ENCODE assay signal across 14 cellular contexts in genomic region chr9:76592105-76593010, GRCh38.
DNase-seq lines count a peak whose midpoint lies in the region; ATAC-seq lines count a peak whose summit lies in the region.
"Had no signal": no experiment of that assay in that cellular context is flagged by ENCODE, and none has a peak within 500 bp of the region (broad histone marks: within the 10 kb centered on the region; RNA-seq: fewer than 3 reads in every experiment).

No MANE protein-coding gene starts in this region.

- H3K36me3 ChIP-seq in NT2/D1 (ENCODE audit: insufficient read depth, insufficient read length, low read length) (no peaks in the 10 kb centered on the region), neuronal stem cell (replicated peaks in 1 of 2; ENCODE audit: control insufficient read depth in 2 of 2, insufficient read depth in 2 of 2, low read length in 2 of 2) (no peaks in the 10 kb centered on the region)
- H3K36me3 ChIP-seq: cardiac muscle cell had no signal

- no peak overlapping the region for H3K14ac ChIP-seq in neuronal stem cell (ENCODE audit: low read length)

- H3K23ac ChIP-seq in neuronal stem cell (ENCODE audit: low read depth, low read length, poor library complexity) = no peak overlapping the region

- H3K79me1 ChIP-seq in neuronal stem cell (ENCODE audit: low read depth, low read length) = no peaks in the 10 kb centered on the region

- H4K91ac ChIP-seq in neuronal stem cell (ENCODE audit: low read depth, low read length, poor library complexity) = no peak overlapping the region

- H3K18ac ChIP-seq in neuronal stem cell (ENCODE audit: low read length) = no peak overlapping the region

- H3K4me1 ChIP-seq in NT2/D1 (ENCODE audit: insufficient read depth, insufficient read length) (peaks cover 2% of the 10 kb centered on the region), neuronal stem cell (ENCODE audit: control insufficient read depth in 2 of 2, insufficient read depth in 1 of 2, low read depth in 1 of 2, low read length in 2 of 2) (peaks cover 11 to 12% of the 10 kb centered on the region in 2 donors)

- no peaks in the 10 kb centered on the region for H3K27me3 ChIP-seq in NT2/D1 (ENCODE audit: insufficient read depth, insufficient read length)
- no peaks in the 10 kb centered on the region for H3K27me3 ChIP-seq in neuronal stem cell (ENCODE audit: control insufficient read depth in 3 of 3, insufficient read depth in 3 of 3, low read depth in 1 of 3, low read length in 3 of 3)
- H3K27me3 ChIP-seq: cardiac muscle cell had no signal

- no peak overlapping the region for H2AK5ac ChIP-seq in neuronal stem cell (ENCODE audit: low read depth, low read length)

- no peak overlapping the region for H2BK12ac ChIP-seq in neuronal stem cell (ENCODE audit: low read length)

- peak overlapping the region; percentile 86 for H2AFZ ChIP-seq in neuronal stem cell (ENCODE audit: low read length)

- H3K4ac ChIP-seq in neuronal stem cell (ENCODE audit: low read length) = no peak overlapping the region

- peak overlapping the region; percentile 1 for H3K4me3 ChIP-seq in NT2/D1 (ENCODE audit: insufficient read length, low read depth)
- H3K4me3 ChIP-seq in neuronal stem cell (ENCODE audit: low read length in 2 of 2) = peak overlapping the region in 1 of 2 donors; percentile 41
- H3K4me3 ChIP-seq: cardiac muscle cell had no signal

- H2BK120ac ChIP-seq in neuronal stem cell (ENCODE audit: low read depth, low read length) = no peak overlapping the region

- whole genome bisulfite sequencing in neuronal stem cell (ENCODE audit: extremely low coverage in 2 of 2, insufficient read length in 2 of 2, insufficient replicate concordance in 1 of 2), 2 donors = no CpG with 5 or more reads among the region's 6 CpGs

- H2BK15ac ChIP-seq in neuronal stem cell (ENCODE audit: low read length) = no peak overlapping the region

- peak; percentile 56 for DNase-seq in GM04503 (ENCODE audit: low read depth)
- DNase-seq in NT2/D1 (ENCODE audit: low read depth, low spot score) = peak; percentile 38
- DNase-seq in epidermal melanocyte (ENCODE audit: insufficient read length, low spot score) = peak; percentile 76
- DNase-seq in neuronal stem cell (ENCODE audit: low spot score) = no peak
- no peak for DNase-seq in NCI-H2196 (lab: John Stamatoyannopoulos, UW; ENCODE audit: unreplicated experiment)
- no peak for DNase-seq in mesenteric fat pad (ENCODE audit: low spot score)
- DNase-seq in NCI-H2171 treated with DMSO at 0.1 percent for 48 hours (lab: John Stamatoyannopoulos, UW) = no peak
- DNase-seq: C1 segment of cervical spinal cord, erythroblast, NCI-H1417, NCI-H69 had no signal

- no peak overlapping the region for H2BK5ac ChIP-seq in neuronal stem cell (ENCODE audit: low read length)

- no peak overlapping the region for H3K27ac ChIP-seq in neuronal stem cell (replicated peaks; ENCODE audit: low read length)
- H3K27ac ChIP-seq: cardiac muscle cell had no signal

- no peak overlapping the region for H4K8ac ChIP-seq in neuronal stem cell (ENCODE audit: low read depth, low read length)

- H3K9me3 ChIP-seq in NT2/D1 (ENCODE audit: insufficient read depth, low read length) (no peaks in the 10 kb centered on the region), neuronal stem cell (replicated peaks in 1 of 2; ENCODE audit: control insufficient read depth in 2 of 2, insufficient read depth in 1 of 2, low read depth in 1 of 2, low read length in 2 of 2) (no peaks in the 10 kb centered on the region)

- ATAC-seq in GM19035 (IDR thresholded peaks at IDR 0.05; ENCODE audit: unreplicated experiment) = no peak
- ATAC-seq: activated CD4-positive, CD25-positive, alpha-beta regulatory T cell treated with anti-CD3 and anti-CD28 coated beads, Interleukin-2, amount 50 U/mL, for 24 hours had no signal

- H3K9ac ChIP-seq in NT2/D1 (ENCODE audit: insufficient read length, low read depth) = peak overlapping the region; percentile 66
- H3K9ac ChIP-seq in neuronal stem cell (ENCODE audit: low read depth, low read length, poor library complexity) = no peak overlapping the region

- H3K4me2 ChIP-seq in neuronal stem cell (ENCODE audit: insufficient read depth, low read length, poor library complexity, severe bottlenecking) = peak overlapping the region; percentile 22

Comparison
In these comparisons a context has a peak if more than half of its experiments do, and no peak if none do; other contexts are left out.
1. DNase-seq: peak in GM04503 (single experiment), NT2/D1 (single experiment) and epidermal melanocyte (single experiment); none in neuronal stem cell (single experiment), NCI-H2196 (single experiment), mesenteric fat pad (single experiment) and NCI-H2171 treated with DMSO at 0.1 percent for 48 hours (single experiment).